In genomic region chr2:10341193-10341592, GRCh38 we compare ENCODE assay signal across 16 cellular contexts. TPM values are rescaled to one million over a fixed set of nuclear protein-coding genes. Genes with fewer than 3 reads are reported as not detected.
DNase-seq lines count a peak whose midpoint lies in the region; ATAC-seq and TF ChIP-seq lines count a peak whose summit lies in the region.
"Had no signal": no experiment of that assay in that cellular context is flagged by ENCODE, and none has a peak within 500 bp of the region (broad histone marks: within the 10 kb centered on the region; RNA-seq: fewer than 3 reads in every experiment).

No MANE protein-coding gene starts in this region.

- DNase-seq in activated T-cell treated with anti-CD3 and anti-CD28 coated beads, Interleukin-2, amount 50 U/mL, for 24 hours: no peak
- DNase-seq in activated T-cell treated with anti-CD3 and anti-CD28 coated beads, Interleukin-2, amount 50 U/mL, for 4 hours: no peak
- no peak for DNase-seq in activated CD8-positive, alpha-beta T cell treated with anti-CD3 and anti-CD28 coated beads, Interleukin-2, amount 10 ng/mL, durations not matched to agents 7 days and 5 days
- DNase-seq in nephron progenitor cell (no peak), hippocampal formation (lab: John Stamatoyannopoulos, UW) (no peak), colonic mucosa (no peak)
- DNase-seq in activated naive CD4-positive, alpha-beta T cell treated with Interleukin-2 at 50 U/mL for 16 hours: no peak
- DNase-seq: 8988T, H9, NCI-H1092, NCI-H1694, SIG-M5 had no signal

- H3K27me3 Mint-ChIP-seq in activated T-cell treated with anti-CD3 and anti-CD28 coated beads, Interleukin-2, amount 50 U/mL, for 24 hours: no peaks in the 10 kb centered on the region
- no peaks in the 10 kb centered on the region for H3K27me3 Mint-ChIP-seq in activated T-cell treated with anti-CD3 and anti-CD28 coated beads, Interleukin-2, amount 50 U/mL, for 4 hours (ENCODE audit: low read depth)
- no peaks in the 10 kb centered on the region for H3K27me3 Mint-ChIP-seq in activated CD8-positive, alpha-beta T cell treated with anti-CD3 and anti-CD28 coated beads, Interleukin-2, amount 10 ng/mL, durations not matched to agents 7 days and 5 days (ENCODE audit: low read depth)
- H3K27me3 Mint-ChIP-seq in nephron progenitor cell (ENCODE audit: low read depth, poor library complexity): peaks cover 11% of the 10 kb centered on the region

- intact Hi-C loops in colonic mucosa (cut with DNase I): no loop called here

- no peak overlapping the region for H3K4me3 Mint-ChIP-seq in activated T-cell treated with anti-CD3 and anti-CD28 coated beads, Interleukin-2, amount 50 U/mL, for 24 hours
- H3K4me3 Mint-ChIP-seq in activated T-cell treated with anti-CD3 and anti-CD28 coated beads, Interleukin-2, amount 50 U/mL, for 4 hours: no peak overlapping the region
- no peak overlapping the region for H3K4me3 Mint-ChIP-seq in activated CD8-positive, alpha-beta T cell treated with anti-CD3 and anti-CD28 coated beads, Interleukin-2, amount 10 ng/mL, durations not matched to agents 7 days and 5 days
- H3K4me3 Mint-ChIP-seq in nephron progenitor cell: no peak overlapping the region
- H3K4me3 Mint-ChIP-seq: H9 had no signal

- H3K36me3 ChIP-seq in colonic mucosa: no peaks in the 10 kb centered on the region

- no peak for TF ChIP-seq CTCF in nephron progenitor cell (IDR thresholded peaks at IDR 0.05)
- no peak for TF ChIP-seq CTCF in colonic mucosa (IDR thresholded peaks at IDR 0.05)

- H3K9me3 ChIP-seq in colonic mucosa: no peaks in the 10 kb centered on the region
- H3K9me3 ChIP-seq: Peyer's patch had no signal

- POLR2A ChIA-PET in activated CD8-positive, alpha-beta T cell treated with anti-CD3 and anti-CD28 coated beads, Interleukin-2, amount 10 ng/mL, durations not matched to agents 7 days and 5 days (lab: Charles Lee): no interaction called here

- H3K4me3 ChIP-seq in colonic mucosa: no peak overlapping the region
- H3K4me3 ChIP-seq: GM12878, Peyer's patch had no signal

- H3K36me3 Mint-ChIP-seq in activated T-cell treated with anti-CD3 and anti-CD28 coated beads, Interleukin-2, amount 50 U/mL, for 24 hours (ENCODE audit: low read depth): peaks cover 10% of the 10 kb centered on the region
- H3K36me3 Mint-ChIP-seq in activated T-cell treated with anti-CD3 and anti-CD28 coated beads, Interleukin-2, amount 50 U/mL, for 4 hours (ENCODE audit: insufficient read depth): peaks cover 11% of the 10 kb centered on the region
- peaks cover 3% of the 10 kb centered on the region for H3K36me3 Mint-ChIP-seq in activated CD8-positive, alpha-beta T cell treated with anti-CD3 and anti-CD28 coated beads, Interleukin-2, amount 10 ng/mL, durations not matched to agents 7 days and 5 days (ENCODE audit: low read depth)
- H3K36me3 Mint-ChIP-seq in nephron progenitor cell (ENCODE audit: low read depth): peaks cover under 1% of the 10 kb centered on the region

- H3K27ac ChIP-seq in colonic mucosa: no peak overlapping the region
- H3K27ac ChIP-seq: C4-2B, Peyer's patch had no signal

- peak overlapping the region; percentile 20 for H3K27ac Mint-ChIP-seq in activated T-cell treated with anti-CD3 and anti-CD28 coated beads, Interleukin-2, amount 50 U/mL, for 24 hours
- peak overlapping the region; percentile 10 for H3K27ac Mint-ChIP-seq in activated CD8-positive, alpha-beta T cell treated with anti-CD3 and anti-CD28 coated beads, Interleukin-2, amount 10 ng/mL, durations not matched to agents 7 days and 5 days
- H3K27ac Mint-ChIP-seq in nephron progenitor cell: peak overlapping the region; percentile 23

- no peak for ATAC-seq in activated T-cell treated with anti-CD3 and anti-CD28 coated beads, Interleukin-2, amount 50 U/mL, for 4 hours
- no peak for ATAC-seq in activated CD8-positive, alpha-beta T cell treated with anti-CD3 and anti-CD28 coated beads, Interleukin-2, amount 10 ng/mL, durations not matched to agents 7 days and 5 days
- ATAC-seq in HG03097 (IDR thresholded peaks at IDR 0.05; ENCODE audit: low FRiP score, unreplicated experiment): no peak
- ATAC-seq: GM12878 had no signal

- no peak overlapping the region for H3K9ac ChIP-seq in colonic mucosa (ENCODE audit: low read depth in 2 of 2, low read length in 2 of 2)

- CTCF ChIA-PET in activated CD8-positive, alpha-beta T cell treated with anti-CD3 and anti-CD28 coated beads, Interleukin-2, amount 10 ng/mL, durations not matched to agents 7 days and 5 days (lab: Charles Lee): no interaction called here

- no peaks in the 10 kb centered on the region for H3K27me3 ChIP-seq in colonic mucosa
- H3K27me3 ChIP-seq: Peyer's patch had no signal

- H3K9me3 Mint-ChIP-seq in activated T-cell treated with anti-CD3 and anti-CD28 coated beads, Interleukin-2, amount 50 U/mL, for 24 hours: no peaks in the 10 kb centered on the region
- H3K9me3 Mint-ChIP-seq in activated T-cell treated with anti-CD3 and anti-CD28 coated beads, Interleukin-2, amount 50 U/mL, for 4 hours: no peaks in the 10 kb centered on the region
- no peaks in the 10 kb centered on the region for H3K9me3 Mint-ChIP-seq in activated CD8-positive, alpha-beta T cell treated with anti-CD3 and anti-CD28 coated beads, Interleukin-2, amount 10 ng/mL, durations not matched to agents 7 days and 5 days (ENCODE audit: insufficient read depth)
- peaks cover 3% of the 10 kb centered on the region for H3K9me3 Mint-ChIP-seq in nephron progenitor cell
- H3K9me3 Mint-ChIP-seq: H9 had no signal

- H3K4me1 ChIP-seq in colonic mucosa: no peaks in the 10 kb centered on the region

- H3K4me1 Mint-ChIP-seq in activated T-cell treated with anti-CD3 and anti-CD28 coated beads, Interleukin-2, amount 50 U/mL, for 24 hours (ENCODE audit: low read depth): peaks cover 70% of the 10 kb centered on the region
- peaks cover 65% of the 10 kb centered on the region for H3K4me1 Mint-ChIP-seq in activated T-cell treated with anti-CD3 and anti-CD28 coated beads, Interleukin-2, amount 50 U/mL, for 4 hours (ENCODE audit: low read depth)
- H3K4me1 Mint-ChIP-seq in activated CD8-positive, alpha-beta T cell treated with anti-CD3 and anti-CD28 coated beads, Interleukin-2, amount 10 ng/mL, durations not matched to agents 7 days and 5 days (ENCODE audit: low read depth): peaks cover 47% of the 10 kb centered on the region
- peaks cover 56% of the 10 kb centered on the region for H3K4me1 Mint-ChIP-seq in nephron progenitor cell

RNA-seq across cellular contexts. Expression of gene HPCAL1, which starts 38.5 kb away (rescaled TPM):
- 10 to 100 TPM; 40.8 to 44.7 (median 43.3) TPM for total RNA-seq in activated T-cell treated with anti-CD3 and anti-CD28 coated beads, Interleukin-2, amount 50 U/mL, for 4 hours
- 10 to 100 TPM; 55.8 to 56.6 TPM for total RNA-seq in activated CD8-positive, alpha-beta T cell treated with anti-CD3 and anti-CD28 coated beads, Interleukin-2, amount 10 ng/mL, durations not matched to agents 7 days and 5 days
- total RNA-seq in colonic mucosa: 10 to 100 TPM; 64.5 to 85.7 TPM
